ENCODE assay signal across 8 cellular contexts in the genomic region with DNA sequence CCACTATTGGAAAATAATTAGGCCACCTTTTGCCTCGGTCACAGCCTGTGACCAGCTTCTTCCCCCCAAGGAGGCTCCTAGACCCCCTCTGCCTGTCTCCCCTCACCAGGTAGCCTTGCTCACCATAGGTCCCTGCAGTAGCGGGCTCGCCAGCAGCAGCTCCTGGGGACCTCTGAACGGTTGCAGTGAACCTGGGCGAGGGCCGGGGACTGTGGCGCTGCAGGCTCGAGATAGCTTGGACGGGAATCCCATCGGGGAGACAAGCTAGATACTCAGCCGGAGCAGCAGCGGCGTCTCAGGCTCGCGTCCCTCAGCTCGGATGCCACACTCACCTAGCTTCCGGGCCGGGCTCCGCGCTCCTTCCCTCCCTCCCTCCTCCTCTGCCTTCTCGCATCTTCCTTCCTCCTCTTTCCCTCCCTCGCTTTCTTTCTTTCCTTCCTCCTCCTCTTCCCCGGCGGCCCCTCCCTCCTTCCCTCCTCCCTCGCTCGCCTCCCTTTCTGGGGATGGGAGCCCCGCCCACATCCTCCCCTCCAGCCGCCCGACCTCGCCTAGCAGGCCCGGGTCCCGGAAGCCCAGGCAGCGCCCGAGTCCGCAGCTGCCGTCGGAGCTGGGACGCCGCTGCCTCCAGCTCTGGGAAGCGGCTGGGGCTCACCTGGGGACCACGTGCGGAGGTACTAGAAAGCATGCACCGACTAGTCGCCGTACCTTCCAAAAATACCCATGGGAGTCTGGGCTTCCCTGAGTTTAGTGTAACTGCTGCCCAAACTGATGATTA. TPM values are rescaled to one million over a fixed set of nuclear protein-coding genes. Genes with fewer than 3 reads are reported as not detected.
DNase-seq lines count a peak whose midpoint lies in the region; ATAC-seq and TF ChIP-seq lines count a peak whose summit lies in the region.

BMP4 (minus strand) TSS at position 399 of the 775 bp plus-strand sequence. CDS start 4,603 bp downstream, outside the sequence.

- intact Hi-C loops in dorsolateral prefrontal cortex (cut with DNase I): loop anchor here in 1 of 2 donors (10.0 kb wide), 2 partner anchors 218 to 388 kb away; no protein-coding TSS in a partner anchor
- intact Hi-C loops in right lobe of liver (cut with DNase I): no loop called here
- intact Hi-C loops in thyroid gland (cut with DNase I): loop anchor here (10.0 kb wide), 1 partner anchor 388 kb away; no protein-coding TSS in a partner anchor

- H3K27ac ChIP-seq in dorsolateral prefrontal cortex (peak within 1 kb of the TSS in 11 of 59 donors; percentile 3 to 84 (median 52)), right lobe of liver (peak within 1 kb of the TSS in 2 of 3 donors; percentile 31 to 86), thyroid gland (peak within 1 kb of the TSS in 2 of 3 donors; percentile 13 to 57)

- no peaks in the 10 kb centered on the region for H3K36me3 ChIP-seq in right lobe of liver
- no peaks in the 10 kb centered on the region for H3K36me3 ChIP-seq in thyroid gland

- WGBS in right lobe of liver (ENCODE audit: insufficient coverage, low coverage, low lambda C conversion rate, missing lambda C conversion rate): 24% methylated on average over 35 of the region's 45 CpGs
- WGBS in thyroid gland, 2 donors: 12% methylated on average over 36 to 45 of the region's 45 CpGs

- no peak for TF ChIP-seq CTCF in dorsolateral prefrontal cortex (IDR thresholded peaks at IDR 0.05 in 54 of 56, conservative IDR thresholded peaks at IDR 0.05 in 2 of 56; ENCODE audit: low read depth in 1 of 56, partially characterized antibody in 56 of 56)
- TF ChIP-seq CTCF in right lobe of liver (IDR thresholded peaks at IDR 0.05): no peak
- no peak for TF ChIP-seq CTCF in thyroid gland (IDR thresholded peaks at IDR 0.05)

- H3K27me3 ChIP-seq in dorsolateral prefrontal cortex: peaks cover 0 to 88% (median 35%) of the 10 kb centered on the region in 45 donors
- H3K27me3 ChIP-seq in right lobe of liver: no peaks in the 10 kb centered on the region
- no peaks in the 10 kb centered on the region for H3K27me3 ChIP-seq in thyroid gland

- TF ChIP-seq POLR2A in right lobe of liver (IDR thresholded peaks at IDR 0.05) (no peak), thyroid gland (IDR thresholded peaks at IDR 0.05) (peak in 1 of 2 donors; percentile 61), GM18505 (IDR thresholded peaks at IDR 0.05; ENCODE audit: borderline replicate concordance, extremely low read depth, insufficient read depth, insufficient read length) (no peak)

- DNase-seq in NOMO-1 treated with DMSO at 0.1 percent for 48 hours (lab: John Stamatoyannopoulos, UW; ENCODE audit: unreplicated experiment) (peak; percentile 47), dorsolateral prefrontal cortex (peak in 2 of 10 donors; percentile 45 to 76), right lobe of liver (peak; percentile 64 to 70 (median 68)), thyroid gland (peak; percentile 70), NCI-H1092 treated with DMSO at 0.1 percent for 48 hours (lab: John Stamatoyannopoulos, UW) (no peak)

- H3K9me3 ChIP-seq in right lobe of liver (no peaks in the 10 kb centered on the region), thyroid gland (no peaks in the 10 kb centered on the region)

- ATAC-seq in GM19043 (IDR thresholded peaks at IDR 0.05; ENCODE audit: low read depth, unreplicated experiment): peak; percentile 46
- peak in 2 of 4 donors; percentile 4 to 16 for ATAC-seq in right lobe of liver
- no peak for ATAC-seq in HG02970 (IDR thresholded peaks at IDR 0.05; ENCODE audit: low FRiP score, unreplicated experiment)
- no peak for ATAC-seq in GM18505 (IDR thresholded peaks at IDR 0.05; ENCODE audit: unreplicated experiment)

- H3K4me3 ChIP-seq in dorsolateral prefrontal cortex: peak within 1 kb of the TSS in 57 of 59 donors; percentile 20 to 80 (median 65)
- peak within 1 kb of the TSS; percentile 31 to 69 (median 66) for H3K4me3 ChIP-seq in right lobe of liver
- peak within 1 kb of the TSS in 2 of 3 donors; percentile 42 to 64 for H3K4me3 ChIP-seq in thyroid gland (replicated peaks in 1 of 3)

- H3K4me1 ChIP-seq in right lobe of liver (peaks cover 0 to 14% (median 3%) of the 10 kb centered on the region in 4 donors), thyroid gland (peaks cover 16 to 27% of the 10 kb centered on the region in 2 donors)

RNA-seq across cellular contexts. Expression of gene BMP4, which starts in this region (rescaled TPM):
- total RNA-seq in dorsolateral prefrontal cortex (10 to 100 TPM in 9 of 120 experiments, 1 to 10 TPM in 110, under 1 TPM in 1; 0.85 to 15.2 (median 5.4) TPM), right lobe of liver (1 to 10 TPM; 1.8 to 3.1 (median 2.4) TPM), thyroid gland (10 to 100 TPM in 3 of 4 donors, 1 to 10 TPM in 1; 8.5 to 27.2 (median 11.6) TPM)
